ENCODE assay signal across 10 cellular contexts in genomic region chr10:132593900-132594876, GRCh38. TPM values are rescaled to one million over a fixed set of nuclear protein-coding genes. Genes with fewer than 3 reads are reported as not detected.
DNase-seq lines count a peak whose midpoint lies in the region; ATAC-seq lines count a peak whose summit lies in the region.
"Had no signal": no experiment of that assay in that cellular context is flagged by ENCODE, and none has a peak within 500 bp of the region (broad histone marks: within the 10 kb centered on the region; RNA-seq: fewer than 3 reads in every experiment).

No MANE protein-coding gene starts in this region.

- peak; percentile 79 for ATAC-seq in GM18498 (IDR thresholded peaks at IDR 0.05; ENCODE audit: unreplicated experiment)
- ATAC-seq in GM21367 (IDR thresholded peaks at IDR 0.05; ENCODE audit: unreplicated experiment) = peak; percentile 35
- ATAC-seq in HG03442 (IDR thresholded peaks at IDR 0.05; ENCODE audit: unreplicated experiment) = peak; percentile 60
- ATAC-seq: WTC11 had no signal

- no peaks in the 10 kb centered on the region for H3K27me3 ChIP-seq in mesenchymal stem cell (ENCODE audit: control insufficient read depth in 1 of 2, insufficient read depth in 1 of 2, low read length in 2 of 2)

- no peak overlapping the region for H3K9ac ChIP-seq in mesenchymal stem cell (ENCODE audit: low read length)
- H3K9ac ChIP-seq: parathyroid adenoma had no signal

- no peak overlapping the region for H2BK5ac ChIP-seq in mesenchymal stem cell (ENCODE audit: low read depth, low read length, poor library complexity, severe bottlenecking)

- H3K4ac ChIP-seq in mesenchymal stem cell (ENCODE audit: low read depth in 1 of 2, low read length in 2 of 2) = no peak overlapping the region

- H3K18ac ChIP-seq in mesenchymal stem cell (ENCODE audit: low read depth in 1 of 2, low read length in 2 of 2) = peak overlapping the region in 1 of 2 experiments; percentile 80

- 84% methylated on average over 24 of the region's 25 CpGs for WGBS in mesenchymal stem cell

- peak overlapping the region; percentile 3 for H4K8ac ChIP-seq in mesenchymal stem cell (ENCODE audit: low read length)

- H2BK15ac ChIP-seq in mesenchymal stem cell (ENCODE audit: low read depth, poor library complexity, severe bottlenecking) = no peak overlapping the region

- peaks cover 35% of the 10 kb centered on the region for H3K4me1 ChIP-seq in mesenchymal stem cell (ENCODE audit: control insufficient read depth, insufficient read depth, low read depth, low read length)

- H2AFZ ChIP-seq in mesenchymal stem cell (ENCODE audit: low read depth, low read length) = no peak overlapping the region
- H2AFZ ChIP-seq: parathyroid adenoma had no signal

- H3K14ac ChIP-seq in mesenchymal stem cell (ENCODE audit: low read length in 2 of 2) = peak overlapping the region in 1 of 2 experiments; percentile 99

- H3K9me3 ChIP-seq in mesenchymal stem cell (ENCODE audit: control insufficient read depth, low read length) = no peaks in the 10 kb centered on the region

- no peak overlapping the region for H2BK120ac ChIP-seq in mesenchymal stem cell (ENCODE audit: low read depth, low read length)

- H2AK5ac ChIP-seq in mesenchymal stem cell (ENCODE audit: low read length, severe bottlenecking) = no peak overlapping the region

- peaks cover 50% of the 10 kb centered on the region for H3K79me1 ChIP-seq in mesenchymal stem cell (replicated peaks; ENCODE audit: low read length, poor library complexity, severe bottlenecking)

- H3K4me3 ChIP-seq in mesenchymal stem cell (ENCODE audit: insufficient read depth in 1 of 2, low read depth in 1 of 2, low read length in 2 of 2) = no peak overlapping the region

- peak overlapping the region in 1 of 2 experiments; percentile 70 for H3K23ac ChIP-seq in mesenchymal stem cell (ENCODE audit: low read length in 2 of 2)

- H3K27ac ChIP-seq in mesenchymal stem cell (ENCODE audit: low read length, poor library complexity, severe bottlenecking) = no peak overlapping the region
- H3K27ac ChIP-seq: parathyroid adenoma had no signal

- no peak overlapping the region for H3K4me2 ChIP-seq in mesenchymal stem cell (ENCODE audit: low read length, poor library complexity, severe bottlenecking)

- peak overlapping the region; percentile 86 for H4K91ac ChIP-seq in mesenchymal stem cell (ENCODE audit: low read length)

- H2BK12ac ChIP-seq in mesenchymal stem cell (ENCODE audit: low read length in 2 of 2) = peak overlapping the region in 1 of 2 experiments; percentile 77

- DNase-seq in mesenchymal stem cell (no peak), HuH-7 (ENCODE audit: low spot score) (no peak), cerebellar cortex (ENCODE audit: low spot score) (no peak), NCI-H82 (lab: John Stamatoyannopoulos, UW) (no peak)
- DNase-seq in stimulated activated CD4-positive, alpha-beta T cell treated with anti-CD3 and anti-CD28 coated beads, Interleukin-4, amount 100 ng/mL, for 24 hours = no peak

- H3K36me3 ChIP-seq in mesenchymal stem cell (ENCODE audit: control insufficient read depth in 1 of 2, insufficient read depth in 2 of 2, low read depth in 1 of 2, low read length in 2 of 2) = peaks cover 0 to 12% of the 10 kb centered on the region in 2 experiments

RNA-seq across cellular contexts. Expression of gene INPP5A, which starts 56.6 kb away (rescaled TPM):
- polyA plus RNA-seq in mesenchymal stem cell (2013, experiment 1 of 2) = 31.4 TPM
- 32.2 TPM for polyA plus RNA-seq in mesenchymal stem cell (2013, experiment 2 of 2)
